In the genomic region with DNA sequence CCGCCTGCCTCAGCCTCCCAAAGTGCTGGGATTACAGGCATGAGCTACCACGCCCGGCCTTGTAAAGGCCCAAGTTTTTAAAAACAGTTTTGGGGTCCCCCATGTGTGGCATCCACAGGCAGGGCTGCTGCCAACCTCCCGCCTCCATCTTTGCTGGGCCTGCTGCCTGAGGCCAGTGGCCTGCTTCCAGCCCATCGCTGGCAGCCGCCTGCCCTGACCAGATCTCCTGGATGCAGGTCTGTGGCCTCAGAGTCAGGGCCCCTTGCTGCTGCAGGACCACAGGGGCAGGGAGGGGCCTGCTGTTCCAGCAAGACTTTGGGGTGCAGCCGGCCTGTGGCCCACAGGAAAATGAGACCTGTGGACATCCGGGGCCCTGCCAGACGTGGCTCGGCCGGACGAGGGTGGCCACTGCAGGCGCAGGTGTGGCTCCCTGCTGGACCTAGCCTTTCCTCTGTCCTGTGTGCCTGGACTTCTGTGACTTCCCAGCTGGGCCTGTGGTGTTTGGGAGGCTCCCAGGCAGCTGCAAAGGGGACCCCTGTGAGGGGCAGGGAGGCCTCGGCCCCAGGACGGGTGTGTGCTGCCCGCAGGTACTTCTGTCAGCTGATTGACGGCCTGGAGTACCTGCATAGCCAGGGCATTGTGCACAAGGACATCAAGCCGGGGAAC, we compare ENCODE assay signal across 25 cellular contexts. TPM values are rescaled to one million over a fixed set of nuclear protein-coding genes. Genes with fewer than 3 reads are reported as not detected.
"Had no signal": no experiment of that assay in that cellular context is flagged by ENCODE, and none has a peak within 500 bp of the region (broad histone marks: within the 10 kb centered on the region; RNA-seq: fewer than 3 reads in every experiment).

No MANE protein-coding gene starts in this region.

- H3K4me3 ChIP-seq: adrenal gland, heart left ventricle, mucosa of descending colon, ovary, stomach, thyroid gland, upper lobe of left lung, vagina had no signal

- H3K27ac ChIP-seq: neutrophil, ovary had no signal

- ATAC-seq: esophagus mucosa; heart left ventricle; mucosa of descending colon; stimulated activated naive B cell treated with anti-CD40 and anti-IgM and Interleukin-4, amounts not matched to agents 10 μg/mL and 1 μg/mL and 100 μg/mL, for 72 hours; T-helper 17 cell had no signal

- DNase-seq: activated CD4-positive, alpha-beta memory T cell treated with anti-CD3 and anti-CD28 coated beads for 36 hours; activated CD4-positive, alpha-beta T cell treated with anti-CD3 and anti-CD28 coated beads, Interleukin-2, amount 10 ng/mL, durations not matched to agents 24 days and 14 days; activated CD4-positive, CD25-positive, alpha-beta regulatory T cell treated with anti-CD3 and anti-CD28 coated beads, Interleukin-2, amount 50 U/mL, for 72 hours; activated CD8-positive, alpha-beta memory T cell treated with anti-CD3 and anti-CD28 coated beads, Interleukin-2, amount 50 U/mL, for 4 hours; activated effector memory CD4-positive, alpha-beta T cell treated with anti-CD3 and anti-CD28 coated beads, Interleukin-2, amount 50 U/mL, for 16 hours; activated naive CD4-positive, alpha-beta T cell treated with anti-CD3 and anti-CD28 coated beads for 36 hours; activated naive CD8-positive, alpha-beta T cell treated with anti-CD3 and anti-CD28 coated beads for 36 hours; activated T-cell treated with anti-CD3 and anti-CD28 coated beads, Interleukin-2, amount 50 U/mL, for 1 hour; adrenal gland; foreskin fibroblast; mucosa of descending colon; ovary; retina; stimulated activated CD4-positive, alpha-beta T cell treated with anti-CD3 and anti-CD28 coated beads, Interleukin-15, amount 100 ng/mL, for 24 hours; stimulated activated CD4-positive, alpha-beta T cell treated with anti-CD3 and anti-CD28 coated beads, Interleukin-2, amount 100 ng/mL, for 24 hours; stimulated activated naive B cell treated with anti-CD40 and anti-IgM and Interleukin-4, amounts not matched to agents 10 μg/mL and 1 μg/mL and 100 μg/mL, for 72 hours; stomach; T-helper 17 cell; T1000; thyroid gland had no signal

- H3K9me3 ChIP-seq: adrenal gland, heart left ventricle, mucosa of descending colon, neutrophil, ovary, stomach, thyroid gland, upper lobe of left lung, vagina had no signal

- H3K36me3 ChIP-seq: ovary had no signal

- H3K27me3 ChIP-seq: adrenal gland, heart left ventricle, neutrophil, ovary, stomach, thyroid gland, upper lobe of left lung, vagina had no signal

RNA-seq across cellular contexts. Expression of a gene that starts 17.9 kb away (rescaled TPM):
- total RNA-seq: T-helper 17 cell had no signal
